ENCODE assay signal across 8 cellular contexts in the genomic region with DNA sequence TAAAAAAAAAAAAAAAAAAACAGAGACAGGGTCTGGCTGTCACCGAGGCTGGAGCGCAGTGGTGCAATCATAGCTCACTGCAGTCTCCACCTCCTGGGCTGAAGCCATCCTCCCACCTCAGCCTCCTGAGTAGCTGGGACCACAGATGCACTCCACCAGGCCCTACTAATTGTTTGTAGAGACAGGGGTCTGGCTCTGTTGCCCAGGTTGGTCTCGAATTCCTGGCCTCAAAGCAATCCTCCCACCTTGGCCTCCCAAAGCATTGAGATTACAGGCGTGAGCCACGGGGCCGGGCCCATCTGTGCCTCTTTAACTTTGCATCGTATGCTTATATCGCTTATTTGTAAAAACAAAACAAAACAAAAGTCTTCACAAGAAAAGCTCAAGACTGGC. TPM values are rescaled to one million over a fixed set of nuclear protein-coding genes. Genes with fewer than 3 reads are reported as not detected.
DNase-seq lines count a peak whose midpoint lies in the region; ATAC-seq and TF ChIP-seq lines count a peak whose summit lies in the region.

No MANE protein-coding gene starts in this region.

- H3K4me3 ChIP-seq in LNCaP clone FGC (ENCODE audit: low read depth, low read length) (peak overlapping the region; percentile 87), right lobe of liver (peak overlapping the region in 2 of 3 donors; percentile 79 to 94), thoracic aorta (peak overlapping the region; percentile 86)

- DNase-seq in LNCaP clone FGC (ENCODE audit: low read depth) (no peak), right lobe of liver (peak in 1 of 3 donors; percentile 61), thoracic aorta (ENCODE audit: low spot score) (no peak), dedifferentiated amniotic fluid mesenchymal stem cell (ENCODE audit: extremely low spot score) (no peak), amygdala (lab: John Stamatoyannopoulos, UW) (no peak), posterior vena cava (ENCODE audit: low spot score) (no peak)

- no peaks in the 10 kb centered on the region for H3K36me3 ChIP-seq in right lobe of liver
- H3K36me3 ChIP-seq in thoracic aorta, result no peaks in the 10 kb centered on the region

- TF ChIP-seq POLR2A in right lobe of liver (IDR thresholded peaks at IDR 0.05), result no peak

- H3K4me1 ChIP-seq in right lobe of liver (peaks cover 0 to 77% (median 24%) of the 10 kb centered on the region in 4 donors), thoracic aorta (ENCODE audit: control insufficient read depth in 1 of 2, low read depth in 2 of 2) (peaks cover 23 to 59% of the 10 kb centered on the region in 2 donors)

- ATAC-seq in right lobe of liver (peak in 1 of 4 donors; percentile 2), thoracic aorta (ENCODE audit: insufficient number of reproducible peaks, low FRiP score, low read depth) (no peak)

- intact Hi-C loops in right lobe of liver (cut with DNase I), result no loop called here
- intact Hi-C loops in posterior vena cava (cut with DNase I), result no loop called here

- H3K27me3 ChIP-seq in right lobe of liver, result no peaks in the 10 kb centered on the region
- H3K27me3 ChIP-seq in thoracic aorta (replicated peaks; ENCODE audit: insufficient read depth), result no peaks in the 10 kb centered on the region

- TF ChIP-seq CTCF in 22Rv1 (IDR thresholded peaks at IDR 0.05) (no peak), LNCaP clone FGC (IDR thresholded peaks at IDR 0.05; ENCODE audit: control insufficient read depth, extremely low read depth, insufficient read depth) (no peak), right lobe of liver (IDR thresholded peaks at IDR 0.05) (no peak), thoracic aorta (IDR thresholded peaks at IDR 0.05) (no peak)

- H3K9me3 ChIP-seq in right lobe of liver (no peaks in the 10 kb centered on the region), thoracic aorta (no peaks in the 10 kb centered on the region)

- H3K27ac ChIP-seq in 22Rv1 (peak overlapping the region; percentile 93), angular gyrus (ENCODE audit: low read depth, low read length) (peak overlapping the region; percentile 84), right lobe of liver (peak overlapping the region; percentile 81 to 92 (median 87)), thoracic aorta (peak overlapping the region; percentile 85 to 94)

- WGBS in right lobe of liver (ENCODE audit: insufficient coverage, low coverage, low lambda C conversion rate, missing lambda C conversion rate), result under 1% methylated on average over 8 of the region's 8 CpGs

RNA-seq across cellular contexts. Expression of gene CPT1A, which starts 3.1 kb away (rescaled TPM):
- 100 to 1,000 TPM in 3 of 6 experiments, 10 to 100 TPM in 3; 30.5 to 152 (median 90.8) TPM for total RNA-seq in right lobe of liver
- total RNA-seq in thoracic aorta, result 10 to 100 TPM; 61.1 to 75.3 TPM
- 100 to 1,000 TPM in 1 of 2 donors, 10 to 100 TPM in 1; 62.3 to 127 TPM for total RNA-seq in posterior vena cava
